23 cellular contexts compared by ENCODE assay signal in genomic region chr3:54713455-54713854, GRCh38.
"Had no signal": no experiment of that assay in that cellular context is flagged by ENCODE, and none has a peak within 500 bp of the region (broad histone marks: within the 10 kb centered on the region; RNA-seq: fewer than 3 reads in every experiment).

No MANE protein-coding gene starts in this region.

- H3K9me3 ChIP-seq: right lobe of liver, stomach, suprapubic skin, uterus had no signal

- DNase-seq: activated CD4-positive, alpha-beta T cell treated with anti-CD3 and anti-CD28 coated beads, Interleukin-2, amount 10 ng/mL, durations not matched to agents 7 days and 5 days; activated CD4-positive, CD25-positive, alpha-beta regulatory T cell treated with anti-CD3 and anti-CD28 coated beads, Interleukin-2, amount 50 U/mL, for 72 hours; activated CD8-positive, alpha-beta T cell treated with anti-CD3 and anti-CD28 coated beads, Interleukin-2, amount 10 ng/mL, durations not matched to agents 7 days and 5 days; activated gamma-delta T cell; activated naive CD4-positive, alpha-beta T cell treated with anti-CD3 and anti-CD28 coated beads, Interleukin-2, amount 50 U/mL, for 16 hours; activated naive CD8-positive, alpha-beta T cell treated with anti-CD3 and anti-CD28 coated beads, Interleukin-2, amount 50 U/mL, for 24 hours; foreskin fibroblast; kidney; naive B cell; nucleus accumbens; right lobe of liver; small intestine; stimulated activated CD4-positive, alpha-beta T cell treated with anti-CD3 and anti-CD28 coated beads, Interleukin-15, amount 100 ng/mL, for 24 hours; stomach; T1000; trophoblast cell; uterus; WERI-Rb-1 had no signal

- H3K27ac ChIP-seq: epithelial cell of prostate, parathyroid adenoma, right lobe of liver, stomach, suprapubic skin, uterus, WERI-Rb-1 had no signal

- ATAC-seq: activated CD8-positive, alpha-beta T cell treated with anti-CD3 and anti-CD28 coated beads, Interleukin-2, amount 10 ng/mL, durations not matched to agents 7 days and 5 days; activated naive CD8-positive, alpha-beta T cell treated with anti-CD3 and anti-CD28 coated beads, Interleukin-2, amount 50 U/mL, for 24 hours; right lobe of liver; stimulated activated memory B cell treated with anti-CD40 and anti-IgM and Interleukin-4, amounts not matched to agents 10 μg/mL and 1 μg/mL and 100 μg/mL, for 72 hours had no signal

- H3K36me3 ChIP-seq: right lobe of liver, stomach, suprapubic skin, uterus, WERI-Rb-1 had no signal

- H3K4me1 ChIP-seq: parathyroid adenoma, right lobe of liver, stomach, suprapubic skin, uterus had no signal

- H3K4me3 ChIP-seq: lung, right lobe of liver, stomach, suprapubic skin, uterus had no signal

- H3K27me3 ChIP-seq: right lobe of liver, stomach, suprapubic skin, uterus had no signal
